Comparison of ENCODE assay signal across 2 cellular contexts in the genomic region with DNA sequence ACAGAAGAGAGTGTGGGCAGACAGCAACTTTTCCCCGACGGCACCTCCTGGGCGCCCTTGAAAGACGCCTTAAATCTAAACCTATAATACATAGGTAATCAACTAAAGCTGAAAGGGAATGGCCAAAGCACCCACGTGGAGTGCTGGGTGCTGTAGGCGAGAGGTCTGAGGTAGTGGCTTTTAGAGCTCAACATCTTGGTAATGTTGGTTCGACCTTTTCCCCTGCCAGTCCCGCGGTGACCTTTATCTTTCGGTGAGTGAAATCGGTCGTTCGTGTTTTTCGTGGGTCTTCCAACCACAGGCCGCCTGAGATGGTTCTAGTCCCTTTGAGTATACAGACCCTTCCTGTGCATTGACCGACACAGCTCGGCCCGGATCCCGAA.
TF ChIP-seq lines count a peak whose summit lies in the region.

No MANE protein-coding gene starts in this region.

TF ChIP-seq in A549, 52 proteins besides CTCF, POLR2A, EP300 and RAD21:
- TF ChIP-seq KDM5A (IDR thresholded peaks at IDR 0.05) (no peak), MYC (IDR thresholded peaks at IDR 0.05; ENCODE audit: borderline replicate concordance, low read length) (no peak), CBX2 (IDR thresholded peaks at IDR 0.05; ENCODE audit: borderline replicate concordance, low read depth) (no peak), RNF2 (IDR thresholded peaks at IDR 0.05; ENCODE audit: borderline replicate concordance, low read depth) (no peak), RARB (CRISPR knock-in tag; IDR thresholded peaks at IDR 0.05) (no peak), BHLHE40 (IDR thresholded peaks at IDR 0.05; ENCODE audit: low read depth, low read length) (no peak), NFE2L2 (conservative IDR thresholded peaks at IDR 0.05; ENCODE audit: low read length) (no peak), HOXB13 (CRISPR knock-in tag; IDR thresholded peaks at IDR 0.05; ENCODE audit: low read depth) (no peak), CEBPB (IDR thresholded peaks at IDR 0.05) (no peak), FOXS1 (CRISPR knock-in tag; IDR thresholded peaks at IDR 0.05) (no peak), JUNB (IDR thresholded peaks at IDR 0.05) (no peak), MAFK (IDR thresholded peaks at IDR 0.05; ENCODE audit: partially characterized antibody) (no peak)
- TF ChIP-seq, protein P1, sequence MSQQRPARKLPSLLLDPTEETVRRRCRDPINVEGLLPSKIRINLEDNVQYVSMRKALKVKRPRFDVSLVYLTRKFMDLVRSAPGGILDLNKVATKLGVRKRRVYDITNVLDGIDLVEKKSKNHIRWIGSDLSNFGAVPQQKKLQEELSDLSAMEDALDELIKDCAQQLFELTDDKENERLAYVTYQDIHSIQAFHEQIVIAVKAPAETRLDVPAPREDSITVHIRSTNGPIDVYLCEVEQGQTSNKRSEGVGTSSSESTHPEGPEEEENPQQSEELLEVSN (IDR thresholded peaks at IDR 0.05; ENCODE audit: borderline replicate concordance, low read depth): no peak
- TF ChIP-seq, protein P2, sequence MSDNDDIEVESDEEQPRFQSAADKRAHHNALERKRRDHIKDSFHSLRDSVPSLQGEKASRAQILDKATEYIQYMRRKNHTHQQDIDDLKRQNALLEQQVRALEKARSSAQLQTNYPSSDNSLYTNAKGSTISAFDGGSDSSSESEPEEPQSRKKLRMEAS (IDR thresholded peaks at IDR 0.05): no peak
- TF ChIP-seq, protein P3, sequence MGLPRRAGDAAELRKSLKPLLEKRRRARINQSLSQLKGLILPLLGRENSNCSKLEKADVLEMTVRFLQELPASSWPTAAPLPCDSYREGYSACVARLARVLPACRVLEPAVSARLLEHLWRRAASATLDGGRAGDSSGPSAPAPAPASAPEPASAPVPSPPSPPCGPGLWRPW (IDR thresholded peaks at IDR 0.05): no peak
- TF ChIP-seq, protein P4, sequence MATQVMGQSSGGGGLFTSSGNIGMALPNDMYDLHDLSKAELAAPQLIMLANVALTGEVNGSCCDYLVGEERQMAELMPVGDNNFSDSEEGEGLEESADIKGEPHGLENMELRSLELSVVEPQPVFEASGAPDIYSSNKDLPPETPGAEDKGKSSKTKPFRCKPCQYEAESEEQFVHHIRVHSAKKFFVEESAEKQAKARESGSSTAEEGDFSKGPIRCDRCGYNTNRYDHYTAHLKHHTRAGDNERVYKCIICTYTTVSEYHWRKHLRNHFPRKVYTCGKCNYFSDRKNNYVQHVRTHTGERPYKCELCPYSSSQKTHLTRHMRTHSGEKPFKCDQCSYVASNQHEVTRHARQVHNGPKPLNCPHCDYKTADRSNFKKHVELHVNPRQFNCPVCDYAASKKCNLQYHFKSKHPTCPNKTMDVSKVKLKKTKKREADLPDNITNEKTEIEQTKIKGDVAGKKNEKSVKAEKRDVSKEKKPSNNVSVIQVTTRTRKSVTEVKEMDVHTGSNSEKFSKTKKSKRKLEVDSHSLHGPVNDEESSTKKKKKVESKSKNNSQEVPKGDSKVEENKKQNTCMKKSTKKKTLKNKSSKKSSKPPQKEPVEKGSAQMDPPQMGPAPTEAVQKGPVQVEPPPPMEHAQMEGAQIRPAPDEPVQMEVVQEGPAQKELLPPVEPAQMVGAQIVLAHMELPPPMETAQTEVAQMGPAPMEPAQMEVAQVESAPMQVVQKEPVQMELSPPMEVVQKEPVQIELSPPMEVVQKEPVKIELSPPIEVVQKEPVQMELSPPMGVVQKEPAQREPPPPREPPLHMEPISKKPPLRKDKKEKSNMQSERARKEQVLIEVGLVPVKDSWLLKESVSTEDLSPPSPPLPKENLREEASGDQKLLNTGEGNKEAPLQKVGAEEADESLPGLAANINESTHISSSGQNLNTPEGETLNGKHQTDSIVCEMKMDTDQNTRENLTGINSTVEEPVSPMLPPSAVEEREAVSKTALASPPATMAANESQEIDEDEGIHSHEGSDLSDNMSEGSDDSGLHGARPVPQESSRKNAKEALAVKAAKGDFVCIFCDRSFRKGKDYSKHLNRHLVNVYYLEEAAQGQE (IDR thresholded peaks at IDR 0.05): no peak
- TF ChIP-seq, protein P5, sequence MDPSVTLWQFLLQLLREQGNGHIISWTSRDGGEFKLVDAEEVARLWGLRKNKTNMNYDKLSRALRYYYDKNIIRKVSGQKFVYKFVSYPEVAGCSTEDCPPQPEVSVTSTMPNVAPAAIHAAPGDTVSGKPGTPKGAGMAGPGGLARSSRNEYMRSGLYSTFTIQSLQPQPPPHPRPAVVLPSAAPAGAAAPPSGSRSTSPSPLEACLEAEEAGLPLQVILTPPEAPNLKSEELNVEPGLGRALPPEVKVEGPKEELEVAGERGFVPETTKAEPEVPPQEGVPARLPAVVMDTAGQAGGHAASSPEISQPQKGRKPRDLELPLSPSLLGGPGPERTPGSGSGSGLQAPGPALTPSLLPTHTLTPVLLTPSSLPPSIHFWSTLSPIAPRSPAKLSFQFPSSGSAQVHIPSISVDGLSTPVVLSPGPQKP (IDR thresholded peaks at IDR 0.05; ENCODE audit: low read depth, low read length): no peak

TF ChIP-seq in IMR-90, 13 proteins besides CTCF, POLR2A, EP300 and RAD21:
- TF ChIP-seq, protein P6, sequence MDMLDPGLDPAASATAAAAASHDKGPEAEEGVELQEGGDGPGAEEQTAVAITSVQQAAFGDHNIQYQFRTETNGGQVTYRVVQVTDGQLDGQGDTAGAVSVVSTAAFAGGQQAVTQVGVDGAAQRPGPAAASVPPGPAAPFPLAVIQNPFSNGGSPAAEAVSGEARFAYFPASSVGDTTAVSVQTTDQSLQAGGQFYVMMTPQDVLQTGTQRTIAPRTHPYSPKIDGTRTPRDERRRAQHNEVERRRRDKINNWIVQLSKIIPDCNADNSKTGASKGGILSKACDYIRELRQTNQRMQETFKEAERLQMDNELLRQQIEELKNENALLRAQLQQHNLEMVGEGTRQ (IDR thresholded peaks at IDR 0.05; ENCODE audit: low read depth, low read length): no peak
- TF ChIP-seq MXI1 (IDR thresholded peaks at IDR 0.05; ENCODE audit: borderline replicate concordance, low read depth, low read length): no peak
- no peak for TF ChIP-seq FOS (IDR thresholded peaks at IDR 0.05; ENCODE audit: low read depth, low read length)
- no peak for TF ChIP-seq MAFK (IDR thresholded peaks at IDR 0.05; ENCODE audit: low read depth, low read length)
- no peak for TF ChIP-seq CEBPB (IDR thresholded peaks at IDR 0.05; ENCODE audit: low read depth, low read length)
- TF ChIP-seq BHLHE40 (IDR thresholded peaks at IDR 0.05; ENCODE audit: low read depth, low read length): no peak
- no peak for TF ChIP-seq RCOR1 (IDR thresholded peaks at IDR 0.05; ENCODE audit: insufficient replicate concordance, low read length)
- no peak for TF ChIP-seq CHD1 (IDR thresholded peaks at IDR 0.05; ENCODE audit: low read depth, low read length)
- TF ChIP-seq, protein P5 (IDR thresholded peaks at IDR 0.05; ENCODE audit: borderline replicate concordance, low read depth, low read length): no peak
- TF ChIP-seq MAZ (IDR thresholded peaks at IDR 0.05; ENCODE audit: borderline replicate concordance, low read depth, low read length): no peak
- no peak for TF ChIP-seq RFX5 (IDR thresholded peaks at IDR 0.05; ENCODE audit: low read depth, low read length)
- no peak for TF ChIP-seq SMC3 (IDR thresholded peaks at IDR 0.05; ENCODE audit: low read depth, low read length)
